1 cellular context compared by ENCODE assay signal in the genomic region with DNA sequence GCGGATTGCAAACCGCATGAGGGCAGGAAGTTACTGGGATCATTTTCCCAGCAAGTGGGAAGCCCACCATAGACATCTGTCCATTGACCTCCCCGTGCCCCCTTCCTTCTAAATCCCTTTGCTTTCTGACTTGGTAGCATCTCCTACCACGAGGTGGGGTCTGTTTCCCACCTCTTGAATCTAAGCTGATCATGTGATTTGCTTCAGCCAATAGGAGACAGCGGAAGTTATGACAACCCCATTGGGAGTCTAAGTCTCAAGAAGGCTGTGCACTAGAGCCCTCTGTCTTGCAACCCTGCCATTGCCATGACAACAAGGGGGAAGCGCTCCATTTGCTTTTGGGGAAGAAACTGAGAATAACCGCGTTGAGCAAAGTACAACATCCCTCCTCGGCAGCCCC.
A peak's percentile ranks its signal among the peaks of the same experiment; 100 is the strongest.
TF ChIP-seq lines count a peak whose summit lies in the region.

No MANE protein-coding gene starts in this region.

TF ChIP-seq in HepG2, 621 proteins besides CTCF, POLR2A, EP300 and RAD21 (continued from another document):
- TF ChIP-seq, protein P1, sequence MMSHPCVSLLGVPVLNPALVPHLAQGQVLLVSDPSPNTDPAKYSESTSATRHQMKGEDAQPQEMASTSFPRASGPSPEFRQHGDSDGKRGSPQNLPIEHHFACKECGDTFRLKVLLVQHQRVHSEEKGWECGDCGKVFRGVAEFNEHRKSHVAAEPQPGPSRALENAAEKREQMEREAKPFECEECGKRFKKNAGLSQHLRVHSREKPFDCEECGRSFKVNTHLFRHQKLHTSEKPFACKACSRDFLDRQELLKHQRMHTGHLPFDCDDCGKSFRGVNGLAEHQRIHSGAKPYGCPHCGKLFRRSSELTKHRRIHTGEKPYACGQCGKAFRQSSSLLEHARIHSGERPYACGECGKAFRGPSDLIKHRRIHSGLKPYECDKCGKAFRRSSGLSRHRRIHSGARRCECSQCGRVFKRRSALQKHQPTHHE (CRISPR knock-in tag; IDR thresholded peaks at IDR 0.05; ENCODE audit: borderline replicate concordance) = no peak
- TF ChIP-seq NFYB (CRISPR knock-in tag; IDR thresholded peaks at IDR 0.05) = peak; percentile 26; the same call in 1 of the 2 replicates
TF ChIP-seq in HepG2: peak in this region for 1.
